In genomic region chr5:149827501-149827990, GRCh38 we compare ENCODE assay signal across 14 cellular contexts.
"Had no signal": no experiment of that assay in that cellular context is flagged by ENCODE, and none has a peak within 500 bp of the region (broad histone marks: within the 10 kb centered on the region; RNA-seq: fewer than 3 reads in every experiment).

No MANE protein-coding gene starts in this region.

- H3K36me3 ChIP-seq: pancreas had no signal

- DNase-seq: activated CD4-positive, CD25-positive, alpha-beta regulatory T cell treated with anti-CD3 and anti-CD28 coated beads, Interleukin-2, amount 50 U/mL, for 72 hours; activated naive CD4-positive, alpha-beta T cell; activated T-cell treated with anti-CD3 and anti-CD28 coated beads for 4 hours; effector CD4-positive, alpha-beta T cell; foreskin fibroblast; immature natural killer cell; left colon; naive B cell; pancreas; stimulated activated CD4-positive, alpha-beta T cell treated with anti-CD3 and anti-CD28 coated beads, Interleukin-4, amount 100 ng/mL, for 4 hours; stimulated activated CD8-positive, alpha-beta memory T cell treated with anti-CD3 and anti-CD28 coated beads, Interleukin-4, amount 100 ng/mL, for 48 hours had no signal

- H3K4me1 Mint-ChIP-seq: immature natural killer cell had no signal

- H3K9me3 Mint-ChIP-seq: immature natural killer cell; naive B cell; stimulated activated naive CD8-positive, alpha-beta T cell treated with anti-CD3 and anti-CD28 coated beads, Interleukin-15, Interleukin-2, amounts not matched to agents 100 ng/mL and 50 ng/mL, for 24 hours had no signal

- H3K27ac ChIP-seq: pancreas, SK-N-MC, skin epidermis had no signal

- H3K4me3 Mint-ChIP-seq: immature natural killer cell; naive B cell; stimulated activated naive CD8-positive, alpha-beta T cell treated with anti-CD3 and anti-CD28 coated beads, Interleukin-15, Interleukin-2, amounts not matched to agents 100 ng/mL and 50 ng/mL, for 24 hours had no signal

- H3K27me3 Mint-ChIP-seq: naive B cell; stimulated activated naive CD8-positive, alpha-beta T cell treated with anti-CD3 and anti-CD28 coated beads, Interleukin-15, Interleukin-2, amounts not matched to agents 100 ng/mL and 50 ng/mL, for 24 hours had no signal

- H3K36me3 Mint-ChIP-seq: immature natural killer cell, naive B cell had no signal

- H3K9me3 ChIP-seq: pancreas had no signal

- H3K4me1 ChIP-seq: pancreas had no signal

- H3K4me3 ChIP-seq: pancreas, SK-N-MC, skin epidermis had no signal

- H3K27me3 ChIP-seq: pancreas had no signal

- H3K27ac Mint-ChIP-seq: immature natural killer cell; stimulated activated naive CD8-positive, alpha-beta T cell treated with anti-CD3 and anti-CD28 coated beads, Interleukin-15, Interleukin-2, amounts not matched to agents 100 ng/mL and 50 ng/mL, for 24 hours had no signal
